8 cellular contexts compared by ENCODE assay signal in the genomic region with DNA sequence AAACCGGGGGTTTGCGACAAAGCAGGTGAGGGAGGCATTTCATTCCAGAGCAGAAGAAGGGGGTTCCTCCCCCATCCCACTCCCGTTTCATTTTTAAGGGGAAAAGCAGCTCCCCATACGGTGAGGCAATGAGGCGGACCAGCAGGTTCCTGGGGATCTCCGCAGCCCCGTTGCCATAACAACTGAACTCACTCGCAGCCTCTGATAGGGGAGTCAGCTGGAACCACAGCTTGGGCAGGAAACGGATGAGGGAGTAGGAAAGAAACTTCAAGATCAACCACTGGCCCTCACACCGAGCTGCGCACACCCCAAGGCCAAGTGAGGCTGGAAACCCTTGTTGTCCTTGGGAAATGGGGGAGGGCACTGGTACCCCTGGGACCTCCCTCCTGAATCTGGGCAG.
DNase-seq lines count a peak whose midpoint lies in the region; ATAC-seq and TF ChIP-seq lines count a peak whose summit lies in the region.
"Not testable (repeated sequence)": the region's sequence is repeated elsewhere in the genome, so short reads cannot be mapped to it uniquely, and the experiment has no call there.

No MANE protein-coding gene starts in this region.

- H3K27ac ChIP-seq in DND-41 (ENCODE audit: low read length); Karpas-422 (ENCODE audit: low read length); neural cell (ENCODE audit: low read length): not testable (repeated sequence)

- H3K9ac ChIP-seq in DND-41 (ENCODE audit: low read depth, low read length); Karpas-422 (ENCODE audit: low read length); neural cell (ENCODE audit: low read length): not testable (repeated sequence)

- H3K4me3 Mint-ChIP-seq in activated T-cell treated with anti-CD3 and anti-CD28 coated beads, Interleukin-2, amount 50 U/mL, for 4 hours, result peak overlapping the region; percentile 54

- peak overlapping the region; percentile 46; the same call in 1 of the 2 replicates for H3K4me2 ChIP-seq in DND-41 (ENCODE audit: insufficient read depth, low read length)
- not testable (repeated sequence) for H3K4me2 ChIP-seq in Karpas-422 (ENCODE audit: low read depth, low read length, poor library complexity, severe bottlenecking); neural cell (ENCODE audit: low read length)

- DNase-seq in DND-41, result peak; percentile 74
- peak; percentile 42 for DNase-seq in Karpas-422
- peak; percentile 66 for DNase-seq in SK-N-DZ (ENCODE audit: low spot score)
- peak; percentile 54 for DNase-seq in activated T-cell treated with anti-CD3 and anti-CD28 coated beads, Interleukin-2, amount 50 U/mL, for 4 hours
- peak; percentile 17 for DNase-seq in epidermal melanocyte (ENCODE audit: insufficient read length, low spot score)
- DNase-seq in stimulated activated naive CD4-positive, alpha-beta T cell (lab: John Stamatoyannopoulos, UW), result peak; percentile 46 to 75 (median 64)

- not testable (repeated sequence) for H4K20me1 ChIP-seq in DND-41 (ENCODE audit: insufficient read depth, low read length); Karpas-422 (ENCODE audit: insufficient read depth, low read depth, low read length); neural cell (ENCODE audit: insufficient read depth)

- TF ChIP-seq CTCF in DND-41 (IDR thresholded peaks at IDR 0.05; ENCODE audit: borderline replicate concordance, extremely low read depth, low read length, poor library complexity, severe bottlenecking); neural cell (IDR thresholded peaks at IDR 0.05; ENCODE audit: poor library complexity, severe bottlenecking): not testable (repeated sequence)

- not testable (repeated sequence) for H3K9me3 Mint-ChIP-seq in activated T-cell treated with anti-CD3 and anti-CD28 coated beads, Interleukin-2, amount 50 U/mL, for 4 hours

- H3K9me3 ChIP-seq in DND-41 (ENCODE audit: insufficient read depth, low read length, severe bottlenecking); Karpas-422 (ENCODE audit: low read length); neural cell (ENCODE audit: low read length): not testable (repeated sequence)

- H3K27me3 Mint-ChIP-seq in activated T-cell treated with anti-CD3 and anti-CD28 coated beads, Interleukin-2, amount 50 U/mL, for 4 hours (ENCODE audit: low read depth), result not testable (repeated sequence)

- H3K4me1 Mint-ChIP-seq in activated T-cell treated with anti-CD3 and anti-CD28 coated beads, Interleukin-2, amount 50 U/mL, for 4 hours (ENCODE audit: low read depth), result not testable (repeated sequence)

- H3K79me2 ChIP-seq in DND-41 (ENCODE audit: insufficient read depth, low read length); Karpas-422 (ENCODE audit: low read length); neural cell (replicated peaks; ENCODE audit: insufficient read depth, low read length): not testable (repeated sequence)

- H3K27me3 ChIP-seq in DND-41 (ENCODE audit: insufficient read depth, low read length, poor library complexity); Karpas-422 (ENCODE audit: low read length); neural cell (ENCODE audit: insufficient read depth, low read depth, low read length): not testable (repeated sequence)

- not testable (repeated sequence) for H3K4me1 ChIP-seq in DND-41 (ENCODE audit: insufficient read depth, low read length); Karpas-422 (ENCODE audit: low read length)

- not testable (repeated sequence) for TF ChIP-seq RAD21 in neural cell (conservative IDR thresholded peaks at IDR 0.05)

- not testable (repeated sequence) for H3K4me3 ChIP-seq in DND-41 (ENCODE audit: low read depth in 1 of 2, low read length in 2 of 2); Karpas-422 (ENCODE audit: low read length)
- H3K4me3 ChIP-seq in neural cell (ENCODE audit: low read length), result peak overlapping the region; percentile 49

- not testable (repeated sequence) for H2AFZ ChIP-seq in DND-41 (ENCODE audit: low read depth, low read length); Karpas-422 (ENCODE audit: low read length); neural cell (ENCODE audit: low read depth, low read length)

- H3K9me2 ChIP-seq in Karpas-422 (replicated peaks; ENCODE audit: insufficient read depth, low read length); neural cell (ENCODE audit: insufficient read depth, low read length): not testable (repeated sequence)

- not testable (repeated sequence) for H3K36me3 ChIP-seq in DND-41 (ENCODE audit: insufficient read depth, low read length); Karpas-422 (ENCODE audit: insufficient read depth, low read length); neural cell (ENCODE audit: insufficient read depth, low read length)

- ATAC-seq in DND-41 (ENCODE audit: insufficient read depth, low read depth) (peak; percentile 97), GM21737 (IDR thresholded peaks at IDR 0.05; ENCODE audit: unreplicated experiment) (peak; percentile 80)
- ATAC-seq in activated T-cell treated with anti-CD3 and anti-CD28 coated beads, Interleukin-2, amount 50 U/mL, for 4 hours, result peak; percentile 79 to 90

- TF ChIP-seq EP300 in neural cell (conservative IDR thresholded peaks at IDR 0.05; ENCODE audit: poor library complexity, severe bottlenecking), result not testable (repeated sequence)

- not testable (repeated sequence) for H3K36me3 Mint-ChIP-seq in activated T-cell treated with anti-CD3 and anti-CD28 coated beads, Interleukin-2, amount 50 U/mL, for 4 hours (ENCODE audit: insufficient read depth)

- not testable (repeated sequence) for H3F3A ChIP-seq in neural cell (ENCODE audit: insufficient read depth, low read length, poor library complexity, severe bottlenecking)

Comparison
In these comparisons a context has a peak if more than half of its experiments do, and no peak if none do; other contexts are left out.
1. DNase-seq: peak in every context shown above with its lines; median percentile 74 in DND-41; 66 in SK-N-DZ; 64 in stimulated activated naive CD4-positive, alpha-beta T cell; 54 in activated T-cell treated with anti-CD3 and anti-CD28 coated beads, Interleukin-2, amount 50 U/mL, for 4 hours; 42 in Karpas-422; 17 in epidermal melanocyte.